Comparison of ENCODE assay signal across 20 cellular contexts in genomic region chr20:32368323-32368722, GRCh38. TPM values are rescaled to one million over a fixed set of nuclear protein-coding genes. Genes with fewer than 3 reads are reported as not detected.
DNase-seq lines count a peak whose midpoint lies in the region; ATAC-seq and TF ChIP-seq lines count a peak whose summit lies in the region.
"Had no signal": no experiment of that assay in that cellular context is flagged by ENCODE, and none has a peak within 500 bp of the region (broad histone marks: within the 10 kb centered on the region; RNA-seq: fewer than 3 reads in every experiment).

No MANE protein-coding gene starts in this region.

- TF ChIP-seq RAD21 in liver (IDR thresholded peaks at IDR 0.05), result peak in 1 of 2 donors; percentile 16

- no peaks in the 10 kb centered on the region for H3K27me3 ChIP-seq in liver (ENCODE audit: control insufficient read depth in 4 of 4, insufficient read depth in 4 of 4, low read length in 3 of 4)
- H3K27me3 ChIP-seq: heart left ventricle, MG63 had no signal

- TF ChIP-seq CTCF in VCaP (conservative IDR thresholded peaks at IDR 0.05) (no peak), liver (IDR thresholded peaks at IDR 0.05; ENCODE audit: low read depth, low read length, missing input control) (no peak), type B pancreatic cell (conservative IDR thresholded peaks at IDR 0.05) (no peak), lower leg skin (IDR thresholded peaks at IDR 0.05) (no peak)

- H3K4me1 Mint-ChIP-seq in activated naive CD4-positive, alpha-beta T cell treated with anti-CD3 and anti-CD28 coated beads for 36 hours (ENCODE audit: low read depth), result peaks cover 55% of the 10 kb centered on the region
- H3K4me1 Mint-ChIP-seq in type B pancreatic cell (ENCODE audit: unreplicated experiment), result peaks cover 42% of the 10 kb centered on the region

- H3K4me1 ChIP-seq in liver (ENCODE audit: control insufficient read depth in 4 of 4, insufficient read depth in 4 of 4, low read length in 3 of 4), result peaks cover 9 to 53% (median 49%) of the 10 kb centered on the region in 4 donors

- no peak for ATAC-seq in HG02870 (IDR thresholded peaks at IDR 0.05; ENCODE audit: unreplicated experiment)
- ATAC-seq: heart left ventricle had no signal

- TF ChIP-seq POLR2A in lower leg skin (IDR thresholded peaks at IDR 0.05), result no peak

- H3K36me3 ChIP-seq in liver (ENCODE audit: control insufficient read depth in 4 of 4, insufficient read depth in 3 of 4, low read depth in 1 of 4, low read length in 3 of 4), result peaks cover 0 to 22% (median 7%) of the 10 kb centered on the region in 4 donors

- CTCF ChIA-PET in activated naive CD4-positive, alpha-beta T cell treated with anti-CD3 and anti-CD28 coated beads for 36 hours (lab: Charles Lee), result no interaction called here

- H3K9me3 Mint-ChIP-seq in activated naive CD4-positive, alpha-beta T cell treated with anti-CD3 and anti-CD28 coated beads for 36 hours, result no peaks in the 10 kb centered on the region
- H3K9me3 Mint-ChIP-seq in type B pancreatic cell, result no peaks in the 10 kb centered on the region
- H3K9me3 Mint-ChIP-seq: immature natural killer cell had no signal

- no peaks in the 10 kb centered on the region for H3K9me3 ChIP-seq in liver (ENCODE audit: control insufficient read depth in 4 of 4, low read length in 3 of 4)
- H3K9me3 ChIP-seq: HAP-1, heart left ventricle, MG63 had no signal

- no peaks in the 10 kb centered on the region for H3K27me3 Mint-ChIP-seq in activated naive CD4-positive, alpha-beta T cell treated with anti-CD3 and anti-CD28 coated beads for 36 hours (ENCODE audit: low read depth)
- no peaks in the 10 kb centered on the region for H3K27me3 Mint-ChIP-seq in type B pancreatic cell

- no peak overlapping the region for H3K4me3 Mint-ChIP-seq in activated naive CD4-positive, alpha-beta T cell treated with anti-CD3 and anti-CD28 coated beads for 36 hours
- peak overlapping the region; percentile 4 for H3K4me3 Mint-ChIP-seq in type B pancreatic cell
- H3K4me3 Mint-ChIP-seq: immature natural killer cell had no signal

- H3K27ac ChIP-seq in VCaP (peak overlapping the region; percentile 53), liver (ENCODE audit: low read depth in 1 of 2, low read length in 2 of 2) (no peak overlapping the region)
- H3K27ac ChIP-seq: C4-2B, heart left ventricle, RWPE1 had no signal

- no peak overlapping the region for H3K4me3 ChIP-seq in liver (ENCODE audit: low read depth in 1 of 3, low read length in 3 of 3)
- H3K4me3 ChIP-seq in lower leg skin (ENCODE audit: low read depth, poor library complexity, severe bottlenecking), result no peak overlapping the region
- H3K4me3 ChIP-seq: HAP-1, heart left ventricle, lung, MG63 had no signal

- H3K27ac Mint-ChIP-seq in activated naive CD4-positive, alpha-beta T cell treated with anti-CD3 and anti-CD28 coated beads for 36 hours, result peak overlapping the region; percentile 25
- peak overlapping the region; percentile 21 for H3K27ac Mint-ChIP-seq in type B pancreatic cell

- H3K9ac ChIP-seq in liver (ENCODE audit: low read depth in 1 of 2, low read length in 2 of 2), result no peak overlapping the region

- peaks cover 25% of the 10 kb centered on the region for H3K36me3 Mint-ChIP-seq in activated naive CD4-positive, alpha-beta T cell treated with anti-CD3 and anti-CD28 coated beads for 36 hours (ENCODE audit: low read depth)
- peaks cover 15% of the 10 kb centered on the region for H3K36me3 Mint-ChIP-seq in type B pancreatic cell

- intact Hi-C loops in activated naive CD4-positive, alpha-beta T cell treated with anti-CD3 and anti-CD28 coated beads for 36 hours (cut with micrococcal nuclease), result loop anchor here (2.0 kb wide), 1 partner anchor 50 kb away; no protein-coding TSS in a partner anchor
- intact Hi-C loops in lower leg skin (cut with DNase I; ENCODE audit: low total_unique reads), result no loop called here

- DNase-seq in activated naive CD4-positive, alpha-beta T cell treated with anti-CD3 and anti-CD28 coated beads for 36 hours, result no peak
- DNase-seq in activated naive CD4-positive, alpha-beta T cell treated with anti-CD3 and anti-CD28 coated beads, Interleukin-2, amount 50 U/mL, for 16 hours, result no peak
- no peak for DNase-seq in type B pancreatic cell (ENCODE audit: extremely low spot score, unreplicated experiment)
- DNase-seq in HT-29 (ENCODE audit: low spot score), result no peak
- no peak for DNase-seq in lower leg skin (ENCODE audit: low spot score in 2 of 2)
- DNase-seq: activated CD4-positive, alpha-beta T cell treated with anti-CD3 and anti-CD28 coated beads for 4 hours; activated naive CD4-positive, alpha-beta T cell treated with Interleukin-2 at 50 U/mL for 16 hours; DMS53; heart left ventricle; immature natural killer cell; MG63; NCI-H1694 treated with DMSO at 0.1 percent for 48 hours; stimulated activated CD4-positive, alpha-beta T cell treated with anti-CD3 and anti-CD28 coated beads, Interleukin-2, amount 100 ng/mL, for 48 hours had no signal

TF ChIP-seq in liver, 16 proteins besides CTCF, POLR2A, EP300 and RAD21:
- TF ChIP-seq YY1 (IDR thresholded peaks at IDR 0.05) (peak; percentile 17), HNF4A (conservative IDR thresholded peaks at IDR 0.05) (peak in 1 of 2 donors; percentile 12), RXRA (IDR thresholded peaks at IDR 0.05) (peak in 1 of 2 donors; percentile 17), GABPA (IDR thresholded peaks at IDR 0.05 in 1 of 2, conservative IDR thresholded peaks at IDR 0.05 in 1 of 2) (no peak), MAX (IDR thresholded peaks at IDR 0.05) (no peak)
TF ChIP-seq in liver: peak in this region for 3.

RNA-seq across cellular contexts. Expression of gene ASXL1, which starts 10.2 kb away (rescaled TPM):
- 100 to 1,000 TPM; 155 to 162 TPM for total RNA-seq in activated naive CD4-positive, alpha-beta T cell treated with anti-CD3 and anti-CD28 coated beads for 36 hours
- total RNA-seq in liver, result 10 to 100 TPM; 31.2 to 61.3 TPM
- 10 to 100 TPM; 13.4 to 17.8 TPM for polyA plus RNA-seq in liver
- 94.4 and 157 TPM in 2 replicates for total RNA-seq in type B pancreatic cell (ENCODE audit: low replicate concordance)
- total RNA-seq in HT-29 (2014; rRNA removed; shearing (Covaris generic)), result 74.3 and 74.9 TPM in 2 replicates
- total RNA-seq in lower leg skin, result 10 to 100 TPM; 29.1 to 84.8 (median 32.6) TPM
